In the genomic region with DNA sequence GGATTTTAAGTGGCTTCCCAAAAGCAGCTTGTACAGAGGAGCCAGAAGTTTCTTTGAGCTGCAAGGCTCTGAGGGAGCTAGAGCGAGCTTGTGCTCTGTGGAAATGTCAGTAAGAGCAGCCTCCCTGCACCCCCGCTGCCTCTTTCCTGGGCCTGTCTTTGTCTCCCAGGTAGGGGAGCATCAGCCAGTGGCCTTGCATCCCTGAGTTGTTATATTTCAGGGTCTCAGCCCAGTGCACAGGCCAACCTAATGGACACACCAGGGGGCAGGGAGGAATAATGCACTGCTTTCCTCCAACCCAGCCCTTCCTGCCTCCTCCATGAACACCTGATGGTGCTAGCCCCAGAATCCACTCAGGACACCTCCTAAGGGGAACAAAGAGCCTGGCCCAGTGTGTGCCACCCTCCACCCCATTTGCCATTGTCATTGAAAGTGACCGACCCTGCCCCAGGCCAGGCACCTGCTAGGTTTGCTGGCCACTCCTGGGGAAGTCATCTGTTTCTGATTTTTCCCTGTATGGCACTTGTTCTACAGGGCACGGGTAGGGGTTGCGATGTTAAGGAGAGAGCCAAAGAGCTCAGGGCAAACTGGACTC, we compare ENCODE assay signal across 19 cellular contexts. TPM values are rescaled to one million over a fixed set of nuclear protein-coding genes. Genes with fewer than 3 reads are reported as not detected.
"Had no signal": no experiment of that assay in that cellular context is flagged by ENCODE, and none has a peak within 500 bp of the region (broad histone marks: within the 10 kb centered on the region; RNA-seq: fewer than 3 reads in every experiment).

No MANE protein-coding gene starts in this region.

- H3K9me3 ChIP-seq: colonic mucosa, mucosa of descending colon, ovary, right atrium auricular region, sigmoid colon, stomach, thoracic aorta, transverse colon had no signal

- H3K4me3 Mint-ChIP-seq: naive thymus-derived CD8-positive, alpha-beta T cell had no signal

- H3K27ac Mint-ChIP-seq: naive thymus-derived CD8-positive, alpha-beta T cell had no signal

- H3K36me3 ChIP-seq: colonic mucosa, ovary, right atrium auricular region, sigmoid colon, stomach, thoracic aorta, transverse colon had no signal

- H3K27me3 ChIP-seq: colonic mucosa, ovary, right atrium auricular region, stomach, transverse colon had no signal

- H3K36me3 Mint-ChIP-seq: naive thymus-derived CD8-positive, alpha-beta T cell had no signal

- H3K27ac ChIP-seq: colonic mucosa, ovary, right atrium auricular region, sigmoid colon, skin epidermis, stomach, thoracic aorta, transverse colon had no signal

- H3K4me3 ChIP-seq: colonic mucosa, mucosa of descending colon, ovary, right atrium auricular region, sigmoid colon, skin epidermis, stomach, thoracic aorta, transverse colon had no signal

- H3K4me1 ChIP-seq: colonic mucosa had no signal

- DNase-seq: colonic mucosa; dermis blood vessel endothelial cell; foreskin melanocyte; hippocampal formation; islet precursor cell; mammary epithelial cell; mucosa of descending colon; naive thymus-derived CD8-positive, alpha-beta T cell; ovary; sigmoid colon; stimulated activated CD4-positive, alpha-beta T cell treated with anti-CD3 and anti-CD28 coated beads, Interleukin-2, amount 100 ng/mL, for 24 hours; stimulated activated CD4-positive, alpha-beta T cell treated with anti-CD3 and anti-CD28 coated beads, Interleukin-4, amount 100 ng/mL, for 4 hours; stimulated activated naive CD4-positive, alpha-beta T cell; stomach; substantia nigra; transverse colon had no signal

- H3K9me3 Mint-ChIP-seq: naive thymus-derived CD8-positive, alpha-beta T cell had no signal

RNA-seq across cellular contexts. Expression of gene TPPP3, which starts 6.3 kb away (rescaled TPM):
- total RNA-seq: dermis blood vessel endothelial cell; mammary epithelial cell; naive thymus-derived CD8-positive, alpha-beta T cell had no signal
- polyA plus RNA-seq: naive thymus-derived CD8-positive, alpha-beta T cell had no signal

RNA-seq across cellular contexts. Expression of gene HSD11B2, which starts 44.0 kb away (rescaled TPM):
- total RNA-seq: dermis blood vessel endothelial cell; naive thymus-derived CD8-positive, alpha-beta T cell; right atrium auricular region; thoracic aorta had no signal
- polyA plus RNA-seq: naive thymus-derived CD8-positive, alpha-beta T cell had no signal
